ENCODE assay signal across 8 cellular contexts in genomic region chr1:147928236-147929132, GRCh38. TPM values are rescaled to one million over a fixed set of nuclear protein-coding genes. Genes with fewer than 3 reads are reported as not detected.
DNase-seq lines count a peak whose midpoint lies in the region; TF ChIP-seq lines count a peak whose summit lies in the region.
"Not testable (repeated sequence)": the region's sequence is repeated elsewhere in the genome, so short reads cannot be mapped to it uniquely, and the experiment has no call there.

GPR89B (plus strand) TSS chr1:147928420; CDS start chr1:147928537, 117 bp downstream.

- peak within 1 kb of the TSS; percentile 39 for H3K27ac ChIP-seq in neutrophil

- H3K9me3 ChIP-seq in neutrophil = not testable (repeated sequence)

- not testable (repeated sequence) for TF ChIP-seq CTCF in HFF-Myc (IDR thresholded peaks at IDR 0.05; ENCODE audit: low read depth, low read length, missing control alignments); neutrophil (IDR thresholded peaks at IDR 0.05); subcutaneous adipose tissue (IDR thresholded peaks at IDR 0.05; ENCODE audit: low read depth)

- H3K4me3 ChIP-seq in HFF-Myc (replicated peaks; ENCODE audit: low read depth, low read length) (peak within 1 kb of the TSS; percentile 63), neutrophil (ENCODE audit: low read depth in 1 of 2, low read length in 1 of 2) (peak within 1 kb of the TSS; percentile 78 to 81)

- H3K27me3 ChIP-seq in neutrophil = not testable (repeated sequence)

- peak; percentile 92 for DNase-seq in GM03348 (ENCODE audit: low spot score)
- DNase-seq in HFF-Myc (ENCODE audit: extremely low read depth, low read depth) = peak; percentile 49
- peak; percentile 66 for DNase-seq in MV-4-11 (lab: John Stamatoyannopoulos, UW)
- DNase-seq in SK-N-DZ (ENCODE audit: low spot score) = peak; percentile 92
- DNase-seq in activated naive CD4-positive, alpha-beta T cell treated with Interleukin-2 at 50 U/mL for 16 hours = peak; percentile 93
- peak; percentile 88 for DNase-seq in germinal center (ENCODE audit: low spot score)

- not testable (repeated sequence) for H3K4me1 ChIP-seq in neutrophil (ENCODE audit: control insufficient read depth in 1 of 2, insufficient read depth in 1 of 2, low read depth in 1 of 2, low read length in 1 of 2)

- H3K36me3 ChIP-seq in neutrophil = not testable (repeated sequence)

RNA-seq across cellular contexts. Expression of gene GPR89B, which starts in this region (rescaled TPM):
- polyA plus RNA-seq in SK-N-DZ (2014; cell fraction: cytosol; rRNA removed) = 15.8 and 22.6 TPM in 2 replicates
- polyA plus RNA-seq in SK-N-DZ (2014; cell fraction: nucleus; rRNA removed) = 55.6 and 70.0 TPM in 2 replicates
- 10 to 100 TPM; 14.3 to 21.9 (median 18.5) TPM for total RNA-seq in subcutaneous adipose tissue

Comparison
In these comparisons a context has a peak if more than half of its experiments do, and no peak if none do; other contexts are left out.
1. Peak in every context shown above with its lines: DNase-seq, H3K4me3 ChIP-seq and H3K27ac ChIP-seq.